In the genomic region with DNA sequence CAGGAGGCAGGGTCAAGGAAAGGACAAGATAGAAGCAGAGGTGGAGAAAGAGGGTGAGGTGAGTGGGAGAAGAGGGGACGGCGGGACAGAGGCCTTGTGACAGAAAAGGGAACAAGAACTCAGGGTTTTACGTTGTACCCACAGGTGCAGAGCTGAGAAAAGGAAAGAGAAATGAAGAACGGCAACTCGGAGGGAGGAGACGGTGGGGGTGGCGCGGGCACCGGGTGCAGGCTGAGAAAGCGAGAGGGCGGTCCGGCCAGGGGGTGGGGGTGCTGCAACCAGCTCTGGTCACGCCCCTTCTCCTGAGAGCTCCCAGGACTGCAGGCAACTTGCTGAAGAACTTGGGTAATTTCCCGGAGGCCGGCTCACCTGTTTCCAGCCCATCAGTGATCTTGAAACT, we compare ENCODE assay signal across 9 cellular contexts.
DNase-seq lines count a peak whose midpoint lies in the region; ATAC-seq, FAIRE-seq and TF ChIP-seq lines count a peak whose summit lies in the region.
"Had no signal": no experiment of that assay in that cellular context is flagged by ENCODE, and none has a peak within 500 bp of the region (broad histone marks: within the 10 kb centered on the region; RNA-seq: fewer than 3 reads in every experiment).

No MANE protein-coding gene starts in this region.

- no peaks in the 10 kb centered on the region for H3K4me1 Mint-ChIP-seq in mesothelial cell of epicardium

- ATAC-seq in GM21786 (IDR thresholded peaks at IDR 0.05; ENCODE audit: unreplicated experiment) = peak; percentile 87

- no peaks in the 10 kb centered on the region for H3K36me3 Mint-ChIP-seq in mesothelial cell of epicardium

- no peaks in the 10 kb centered on the region for H3K9me3 ChIP-seq in GM23248 (ENCODE audit: low read depth)

- no peak overlapping the region for H3K9ac ChIP-seq in GM23248

- no peaks in the 10 kb centered on the region for H3K27me3 Mint-ChIP-seq in mesothelial cell of epicardium (ENCODE audit: low read depth)

- 4 to 14% methylated on average over 6 to 15 of the region's 15 CpGs for WGBS in GM23248 (ENCODE audit: low coverage in 1 of 2, low lambda C conversion rate in 2 of 2, missing lambda C conversion rate in 2 of 2), 2 experiments

- H3K9me3 Mint-ChIP-seq in mesothelial cell of epicardium = no peaks in the 10 kb centered on the region

- H3K4me2 ChIP-seq in GM23248 (ENCODE audit: unreplicated experiment) = no peak overlapping the region

- DNase-seq in GM06990 (ENCODE audit: extremely low read depth, insufficient read length) (peak; percentile 95), NOMO-1 (lab: John Stamatoyannopoulos, UW; ENCODE audit: unreplicated experiment in 2 of 2) (peak; percentile 29 to 36), mesothelial cell of epicardium (ENCODE audit: low spot score in 2 of 2, unreplicated experiment in 2 of 2) (no peak), GM23248 (no peak), frontal cortex (ENCODE audit: low spot score in 2 of 2) (no peak)
- peak; percentile 60 for DNase-seq in activated gamma-delta T cell treated with anti-CD3 and anti-CD28 coated beads, Interleukin-2, amount 50 U/mL, for 16 hours (ENCODE audit: low read depth)
- peak; percentile 84 for DNase-seq in stimulated activated naive CD4-positive, alpha-beta T cell treated with Interleukin-2 at 50 U/mL for 16 hours (lab: John Stamatoyannopoulos, UW)

- H3F3A ChIP-seq in GM23248 (ENCODE audit: insufficient read depth) = no peaks in the 10 kb centered on the region

- TF ChIP-seq CTCF in GM06990 (IDR thresholded peaks at IDR 0.05; ENCODE audit: insufficient read depth, low read length, poor library complexity, severe bottlenecking) (no peak), mesothelial cell of epicardium (IDR thresholded peaks at IDR 0.05; ENCODE audit: unreplicated experiment) (no peak)

- FAIRE-seq in frontal cortex (lab: Jason Lieb, UNC) = no peak
- FAIRE-seq: endothelial cell of umbilical vein had no signal

- in situ Hi-C loops in GM23248 (cut with MboI) = no loop called here

- peak overlapping the region; percentile 5 for H3K4me3 Mint-ChIP-seq in mesothelial cell of epicardium

- H3K4me3 ChIP-seq in GM06990 (replicated peaks; ENCODE audit: low read depth, low read length) = peak overlapping the region; percentile 52
- H3K4me3 ChIP-seq in GM23248 = no peak overlapping the region

- H3K9me2 ChIP-seq in GM23248 (ENCODE audit: insufficient read depth) = no peaks in the 10 kb centered on the region

- no peaks in the 10 kb centered on the region for H3K79me2 ChIP-seq in GM23248 (ENCODE audit: insufficient read depth)

- H3K36me3 ChIP-seq in GM06990 (ENCODE audit: control insufficient read depth, insufficient read depth, low read length) (peaks cover 2% of the 10 kb centered on the region), GM23248 (ENCODE audit: low read depth) (no peaks in the 10 kb centered on the region)

- H3K27ac ChIP-seq in GM23248 = no peak overlapping the region

- H3K27me3 ChIP-seq in GM06990 (replicated peaks; ENCODE audit: control insufficient read depth, insufficient read depth, low read length) (no peaks in the 10 kb centered on the region), GM23248 (replicated peaks; ENCODE audit: insufficient read depth) (no peaks in the 10 kb centered on the region; the same call in 1 of the 2 replicates)

- no peaks in the 10 kb centered on the region for H4K20me1 ChIP-seq in GM23248 (ENCODE audit: insufficient read depth)

- H2AFZ ChIP-seq in GM23248 = no peak overlapping the region

- H3K27ac Mint-ChIP-seq in mesothelial cell of epicardium = no peak overlapping the region

- H3K4me1 ChIP-seq in GM23248 (ENCODE audit: insufficient read depth) = no peaks in the 10 kb centered on the region

Comparison
In these comparisons a context has a peak if more than half of its experiments do, and no peak if none do; other contexts are left out.
1. DNase-seq: peak in GM06990 (single experiment), NOMO-1 (2 of 2), activated gamma-delta T cell treated with anti-CD3 and anti-CD28 coated beads, Interleukin-2, amount 50 U/mL, for 16 hours (single experiment) and stimulated activated naive CD4-positive, alpha-beta T cell treated with Interleukin-2 at 50 U/mL for 16 hours (single experiment); none in mesothelial cell of epicardium (0 of 2), GM23248 (single experiment) and frontal cortex (0 of 2).